9 cellular contexts compared by ENCODE assay signal in the genomic region with DNA sequence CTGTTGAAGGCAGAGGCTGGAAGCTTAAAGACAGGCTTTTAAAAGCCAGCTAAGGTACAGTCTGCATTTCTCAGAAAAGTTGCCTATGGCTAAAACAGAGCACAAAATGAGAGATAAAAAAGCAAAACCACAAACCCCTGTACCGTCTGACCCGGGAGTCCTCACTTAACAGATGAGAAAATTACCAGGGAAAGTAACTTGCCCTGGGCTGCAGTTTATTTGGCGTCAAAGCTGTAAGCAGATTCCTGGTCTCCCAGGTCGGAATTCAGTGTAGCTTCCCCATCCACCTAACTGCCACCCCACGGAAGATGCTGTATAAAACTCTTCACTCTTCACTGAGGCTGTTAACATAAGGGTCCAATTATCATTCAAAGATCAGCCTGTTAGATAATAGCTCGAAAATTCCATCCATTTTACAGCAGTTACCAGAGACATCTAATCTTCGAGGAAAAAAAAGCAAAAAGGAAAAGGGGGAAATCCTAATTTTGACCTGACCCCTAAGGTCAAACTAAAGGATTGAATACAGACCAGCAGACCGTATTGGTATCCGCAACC. TPM values are rescaled to one million over a fixed set of nuclear protein-coding genes. Genes with fewer than 3 reads are reported as not detected.
DNase-seq lines count a peak whose midpoint lies in the region; ATAC-seq, FAIRE-seq and TF ChIP-seq lines count a peak whose summit lies in the region.
"Had no signal": no experiment of that assay in that cellular context is flagged by ENCODE, and none has a peak within 500 bp of the region (broad histone marks: within the 10 kb centered on the region; RNA-seq: fewer than 3 reads in every experiment).

No MANE protein-coding gene starts in this region.

- H3K36me3 ChIP-seq in gastroesophageal sphincter (no peaks in the 10 kb centered on the region), skeletal muscle satellite cell (ENCODE audit: insufficient read depth, low read length) (no peaks in the 10 kb centered on the region)

- peak overlapping the region; percentile 84 to 92 (median 91) for H3K4me3 Mint-ChIP-seq in T-cell

- peak overlapping the region; percentile 79 to 98 for H3K4me3 ChIP-seq in gastroesophageal sphincter
- peak overlapping the region; percentile 99 for H3K4me3 ChIP-seq in skeletal muscle satellite cell (ENCODE audit: low read length)

- peak overlapping the region in 2 of 4 donors; percentile 88 to 91 for H3K27ac ChIP-seq in gastroesophageal sphincter

- peaks cover 52 to 56% (median 53%) of the 10 kb centered on the region in 3 donors for H3K4me1 Mint-ChIP-seq in T-cell

- H3K27ac Mint-ChIP-seq in T-cell, result peak overlapping the region; percentile 79 to 85

- TF ChIP-seq POLR2A in gastroesophageal sphincter (IDR thresholded peaks at IDR 0.05), result no peak

- 10 to 14% methylated on average over 4 to 9 of the region's 9 CpGs for WGBS in gastroesophageal sphincter (ENCODE audit: low coverage in 1 of 2), 2 donors

- FAIRE-seq in GM19239 (lab: Jason Lieb, UNC), result peak; percentile 64
- FAIRE-seq: urothelium cell line had no signal

- H3K4me1 ChIP-seq in gastroesophageal sphincter, result peaks cover 0 to 52% (median 15%) of the 10 kb centered on the region in 3 donors
- H3K4me1 ChIP-seq in skeletal muscle satellite cell (ENCODE audit: control insufficient read depth, insufficient read depth, low read length), result peaks cover 13% of the 10 kb centered on the region

- TF ChIP-seq EP300 in gastroesophageal sphincter (IDR thresholded peaks at IDR 0.05), result no peak

- DNase-seq in GM19239 (ENCODE audit: insufficient read length, low spot score) (no peak), T-cell (no peak), NCI-H345 (lab: John Stamatoyannopoulos, UW) (no peak), GOT3 (lab: John Stamatoyannopoulos, UW) (no peak), NCI-H2107 treated with DMSO at 0.1 percent for 48 hours (lab: John Stamatoyannopoulos, UW; ENCODE audit: unreplicated experiment) (no peak)

- H3K27me3 Mint-ChIP-seq in T-cell, result no peaks in the 10 kb centered on the region

- H3K9me3 Mint-ChIP-seq in T-cell, result no peaks in the 10 kb centered on the region

- H3K4me2 ChIP-seq in skeletal muscle satellite cell (ENCODE audit: low read length), result peak overlapping the region; percentile 89

- CTCF ChIA-PET in T-cell (lab: Charles Lee), result no interaction called here

- H3K9me3 ChIP-seq in gastroesophageal sphincter, result no peaks in the 10 kb centered on the region
- H3K9me3 ChIP-seq in skeletal muscle satellite cell (replicated peaks; ENCODE audit: low read length), result no peaks in the 10 kb centered on the region

- H3K27me3 ChIP-seq in gastroesophageal sphincter, result no peaks in the 10 kb centered on the region
- peaks cover 5% of the 10 kb centered on the region for H3K27me3 ChIP-seq in skeletal muscle satellite cell (ENCODE audit: control insufficient read depth, insufficient read depth, low read length)

- H3K36me3 Mint-ChIP-seq in T-cell, result no peaks in the 10 kb centered on the region

- ATAC-seq in T-cell (replicated peaks in 1 of 4), result no peak
- no peak for ATAC-seq in gastroesophageal sphincter
- no peak for ATAC-seq in GM21360 (IDR thresholded peaks at IDR 0.05; ENCODE audit: unreplicated experiment)

- no peak for TF ChIP-seq CTCF in gastroesophageal sphincter (IDR thresholded peaks at IDR 0.05)

- H3K9ac ChIP-seq in skeletal muscle satellite cell (ENCODE audit: low read depth, low read length), result peak overlapping the region; percentile 91

- POLR2A ChIA-PET in T-cell (lab: Charles Lee), result interaction anchor here in 1 of 2 donors (0.7 kb wide), 1 partner anchor 188 kb away, joined by 3 read pairs; no protein-coding TSS in a partner anchor

RNA-seq across cellular contexts. Expression of gene TCF20, which starts 1.5 kb away (rescaled TPM):
- total RNA-seq in T-cell (10 to 100 TPM; 84.2 to 98.8 (median 88.5) TPM), gastroesophageal sphincter (10 to 100 TPM; 26.0 to 47.9 (median 41.8) TPM)
- 17.3 and 21.5 TPM in 2 replicates for total RNA-seq in skeletal muscle satellite cell (2012; rRNA removed)
